18 cellular contexts compared by ENCODE assay signal in the genomic region with DNA sequence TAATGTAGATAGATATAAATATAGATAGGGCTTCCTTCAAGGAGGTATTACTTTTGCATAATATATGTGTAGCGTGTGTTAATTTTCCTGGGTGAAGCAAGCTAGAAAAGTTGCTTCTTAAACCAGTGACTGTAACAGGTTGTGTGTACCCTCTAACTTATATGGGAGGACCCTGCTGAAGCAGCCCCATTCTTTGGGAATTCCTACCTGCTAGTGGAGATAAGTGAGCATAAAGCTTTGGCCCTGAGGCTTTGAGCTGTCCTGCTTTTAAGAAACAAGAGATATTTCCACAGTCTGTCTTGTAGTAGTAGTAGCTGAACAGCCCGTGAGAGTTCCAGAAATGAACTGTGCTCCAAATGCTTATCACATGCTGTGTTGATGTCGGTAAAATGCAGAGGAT. TPM values are rescaled to one million over a fixed set of nuclear protein-coding genes. Genes with fewer than 3 reads are reported as not detected.
A peak's percentile ranks its signal among the peaks of the same experiment; 100 is the strongest.
DNase-seq lines count a peak whose midpoint lies in the region; ATAC-seq and TF ChIP-seq lines count a peak whose summit lies in the region.
"Had no signal": no experiment of that assay in that cellular context is flagged by ENCODE, and none has a peak within 500 bp of the region (broad histone marks: within the 10 kb centered on the region; RNA-seq: fewer than 3 reads in every experiment).

No MANE protein-coding gene starts in this region.

- no peak overlapping the region for H3K4ac ChIP-seq in H9 (ENCODE audit: low read depth, low read length)

- H3K4me1 Mint-ChIP-seq in H9, result peaks cover 68 to 69% of the 10 kb centered on the region in 2 experiments
- peaks cover 75% of the 10 kb centered on the region for H3K4me1 Mint-ChIP-seq in WTC11
- H3K4me1 Mint-ChIP-seq in endodermal cell, result peaks cover 52% of the 10 kb centered on the region
- peaks cover 71% of the 10 kb centered on the region for H3K4me1 Mint-ChIP-seq in neural progenitor cell

- H3K79me1 ChIP-seq in H9 (ENCODE audit: insufficient read depth, low read depth, low read length, poor library complexity, severe bottlenecking), result peaks cover 1% of the 10 kb centered on the region

- H3K27ac ChIP-seq in H9 (ENCODE audit: insufficient read length, low read depth, low read length) (no peak overlapping the region), endodermal cell (ENCODE audit: low read depth, low read length) (peak overlapping the region; percentile 25), neural progenitor cell (no peak overlapping the region)

- H3K4me3 ChIP-seq in endodermal cell (ENCODE audit: low read length) (no peak overlapping the region), neural progenitor cell (no peak overlapping the region)
- H3K4me3 ChIP-seq: GM12878 had no signal

- no peaks in the 10 kb centered on the region for H3K9me3 Mint-ChIP-seq in H9
- no peaks in the 10 kb centered on the region for H3K9me3 Mint-ChIP-seq in WTC11
- no peaks in the 10 kb centered on the region for H3K9me3 Mint-ChIP-seq in endodermal cell
- no peaks in the 10 kb centered on the region for H3K9me3 Mint-ChIP-seq in neural progenitor cell

- no peak overlapping the region for H2BK15ac ChIP-seq in H9 (ENCODE audit: low read depth, low read length)

- H3K4me1 ChIP-seq in H9 (ENCODE audit: insufficient read depth, low read length) (peaks cover 21% of the 10 kb centered on the region; the same call in 1 of the 2 replicates), endodermal cell (ENCODE audit: control insufficient read depth, insufficient read depth, low read length) (peaks cover 23% of the 10 kb centered on the region), neural progenitor cell (peaks cover 63% of the 10 kb centered on the region)
- H3K4me1 ChIP-seq: BE2C had no signal

- no peak overlapping the region for H2BK12ac ChIP-seq in H9 (ENCODE audit: insufficient read length, low read depth, low read length)

- no peak overlapping the region for H2AFZ ChIP-seq in H9 (ENCODE audit: low read length)
- H2AFZ ChIP-seq in neural progenitor cell (replicated peaks), result no peak overlapping the region

- no peak overlapping the region for H3K23ac ChIP-seq in H9 (ENCODE audit: insufficient read length, low read depth, low read length)

- peaks cover 3 to 12% (median 9%) of the 10 kb centered on the region in 3 experiments; a peak in 5 of 7 replicates for H3K36me3 Mint-ChIP-seq in H9 (ENCODE audit: insufficient read depth in 1 of 3, low read depth in 3 of 3)
- H3K36me3 Mint-ChIP-seq in WTC11, result peaks cover 4% of the 10 kb centered on the region
- H3K36me3 Mint-ChIP-seq in endodermal cell (ENCODE audit: low read depth), result no peaks in the 10 kb centered on the region
- peaks cover 46% of the 10 kb centered on the region for H3K36me3 Mint-ChIP-seq in neural progenitor cell

- no peak overlapping the region for H2BK20ac ChIP-seq in H9 (ENCODE audit: low read depth, low read length, poor library complexity, severe bottlenecking)

- H3T11ph ChIP-seq in H9 (ENCODE audit: low read length), result no peak overlapping the region

- no peaks in the 10 kb centered on the region for H3K36me3 ChIP-seq in endodermal cell (ENCODE audit: control insufficient read depth, insufficient read depth, low read length)
- no peaks in the 10 kb centered on the region for H3K36me3 ChIP-seq in neural progenitor cell
- H3K36me3 ChIP-seq: BE2C had no signal

- H3K27me3 Mint-ChIP-seq in H9 (ENCODE audit: low read depth), result no peaks in the 10 kb centered on the region
- no peaks in the 10 kb centered on the region for H3K27me3 Mint-ChIP-seq in WTC11 (ENCODE audit: low read depth)
- H3K27me3 Mint-ChIP-seq in endodermal cell (ENCODE audit: insufficient read depth), result peaks cover 3% of the 10 kb centered on the region
- H3K27me3 Mint-ChIP-seq in neural progenitor cell (ENCODE audit: insufficient read depth, low read depth), result peaks cover 2% of the 10 kb centered on the region

- H4K20me1 ChIP-seq in H9 (ENCODE audit: control insufficient read depth, insufficient read depth, insufficient read length), result no peaks in the 10 kb centered on the region
- H4K20me1 ChIP-seq in neural progenitor cell (ENCODE audit: low read depth), result peaks cover 7% of the 10 kb centered on the region

- H3K9ac ChIP-seq in H9 (ENCODE audit: extremely low read depth, insufficient read length, low read length) (no peak overlapping the region), endodermal cell (ENCODE audit: extremely low read depth, low read length, poor library complexity, severe bottlenecking) (no peak overlapping the region), neural progenitor cell (no peak overlapping the region)

- H4K5ac ChIP-seq in H9 (ENCODE audit: insufficient read length, low read depth, low read length), result no peak overlapping the region

- peak; percentile 58; the same call in 1 of the 2 replicates for ATAC-seq in WTC11
- no peak for ATAC-seq in HG03442 (IDR thresholded peaks at IDR 0.05; ENCODE audit: unreplicated experiment)
- ATAC-seq: GM12878, HCT116, Right ventricle myocardium inferior had no signal

- H3K4me2 ChIP-seq in H9 (ENCODE audit: insufficient read depth, insufficient read length, low read length) (no peak overlapping the region), neural progenitor cell (peak overlapping the region; percentile 47)

- no peaks in the 10 kb centered on the region for H3K9me3 ChIP-seq in H9 (ENCODE audit: control insufficient read depth, low read depth, low read length)
- H3K9me3 ChIP-seq in endodermal cell (ENCODE audit: control insufficient read depth, low read length), result no peaks in the 10 kb centered on the region
- H3K9me3 ChIP-seq in neural progenitor cell (ENCODE audit: low read depth), result no peaks in the 10 kb centered on the region
- H3K9me3 ChIP-seq: BE2C had no signal

- TF ChIP-seq CTCF in H9 (conservative IDR thresholded peaks at IDR 0.05), result no peak
- TF ChIP-seq CTCF in WTC11 (IDR thresholded peaks at IDR 0.05), result no peak
- no peak for TF ChIP-seq CTCF in endodermal cell (conservative IDR thresholded peaks at IDR 0.05)
- no peak for TF ChIP-seq CTCF in neural progenitor cell (IDR thresholded peaks at IDR 0.05)

- peak overlapping the region; percentile 1 for H2BK120ac ChIP-seq in H9 (ENCODE audit: low read depth, low read length, poor library complexity, severe bottlenecking)

- H3K79me2 ChIP-seq in H9 (ENCODE audit: insufficient read depth, low read length) (peaks cover 58% of the 10 kb centered on the region), neural progenitor cell (ENCODE audit: low read depth) (peaks cover 99% of the 10 kb centered on the region)

- no peak overlapping the region; a peak in 1 of 7 replicates for H3K27ac Mint-ChIP-seq in H9
- H3K27ac Mint-ChIP-seq in WTC11, result peak overlapping the region; percentile 8; the same call in 1 of the 2 replicates
- no peak overlapping the region for H3K27ac Mint-ChIP-seq in endodermal cell
- H3K27ac Mint-ChIP-seq in neural progenitor cell, result peak overlapping the region; percentile 90

- no peak overlapping the region for H4K91ac ChIP-seq in H9 (ENCODE audit: insufficient read length, low read depth, low read length)

- H4K8ac ChIP-seq in H9 (replicated peaks; ENCODE audit: insufficient read length, low read depth, low read length), result no peak overlapping the region

- H3K4me3 Mint-ChIP-seq in H9 (no peak overlapping the region), WTC11 (peak overlapping the region; percentile 6; the same call in 1 of the 2 replicates), endodermal cell (no peak overlapping the region), neural progenitor cell (peak overlapping the region; percentile 96)

- no CpG with 5 or more reads among the region's 3 CpGs for WGBS in H9 (ENCODE audit: extremely low coverage, insufficient read length, low lambda C conversion rate)
- 84 to 87% methylated on average over 2 to 3 of the region's 3 CpGs for WGBS in endodermal cell (ENCODE audit: insufficient coverage in 1 of 2, insufficient read length in 1 of 2), 2 experiments

- POLR2A ChIA-PET in WTC11 (lab: Charles Lee), result no interaction called here

- no peak for DNase-seq in H9
- no peak for DNase-seq in WTC11 (ENCODE audit: low spot score)
- DNase-seq in endodermal cell, result no peak
- DNase-seq in neural progenitor cell (ENCODE audit: low spot score), result no peak
- no peak for DNase-seq in RKO (ENCODE audit: low spot score)
- DNase-seq in SHP77 treated with DMSO at 0.1 percent for 48 hours (lab: John Stamatoyannopoulos, UW), result no peak
- DNase-seq: BE2C, Kasumi-1, NCI-H1417, NCI-H524 treated with DMSO at 0.1 percent for 48 hours, OCI-M1 had no signal

- CTCF ChIA-PET in WTC11 (lab: Charles Lee), result no interaction called here

- H3K23me2 ChIP-seq in H9 (ENCODE audit: insufficient read length, low read depth, low read length, poor library complexity, severe bottlenecking), result no peaks in the 10 kb centered on the region

- no peak overlapping the region; the same call in 1 of the 2 replicates for H3K14ac ChIP-seq in H9 (ENCODE audit: insufficient read depth, low read length)

- no peak overlapping the region for H2AK5ac ChIP-seq in H9 (ENCODE audit: insufficient read length, low read length)

- no peak overlapping the region for H3K56ac ChIP-seq in H9 (ENCODE audit: insufficient read length, low read depth, low read length)

- no peak overlapping the region for H3K18ac ChIP-seq in H9 (ENCODE audit: insufficient read length, low read depth, low read length)

- peaks cover 5% of the 10 kb centered on the region for H3F3A ChIP-seq in neural progenitor cell (ENCODE audit: low read depth)

- H2BK5ac ChIP-seq in H9 (ENCODE audit: insufficient read length, low read length), result no peak overlapping the region

- no peaks in the 10 kb centered on the region for H3K27me3 ChIP-seq in H9 (ENCODE audit: insufficient read depth, low read length)
- H3K27me3 ChIP-seq in endodermal cell (ENCODE audit: control insufficient read depth, insufficient read depth, low read length, poor library complexity, severe bottlenecking), result no peaks in the 10 kb centered on the region
- no peaks in the 10 kb centered on the region for H3K27me3 ChIP-seq in neural progenitor cell
- H3K27me3 ChIP-seq: BE2C had no signal

TF ChIP-seq in WTC11, 78 proteins besides CTCF, POLR2A, EP300 and RAD21 (continues in another document):
- no peak for TF ChIP-seq TEAD1 (CRISPR knock-in tag; IDR thresholded peaks at IDR 0.05)
- no peak for TF ChIP-seq MYBL2 (CRISPR knock-in tag; IDR thresholded peaks at IDR 0.05)
- TF ChIP-seq, protein P1, sequence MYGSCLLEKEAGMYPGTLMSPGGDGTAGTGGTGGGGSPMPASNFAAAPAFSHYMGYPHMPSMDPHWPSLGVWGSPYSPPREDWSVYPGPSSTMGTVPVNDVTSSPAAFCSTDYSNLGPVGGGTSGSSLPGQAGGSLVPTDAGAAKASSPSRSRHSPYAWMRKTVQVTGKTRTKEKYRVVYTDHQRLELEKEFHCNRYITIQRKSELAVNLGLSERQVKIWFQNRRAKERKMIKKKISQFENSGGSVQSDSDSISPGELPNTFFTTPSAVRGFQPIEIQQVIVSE (CRISPR knock-in tag; IDR thresholded peaks at IDR 0.05; ENCODE audit: borderline replicate concordance), result no peak
- TF ChIP-seq ZNF317 (CRISPR knock-in tag; IDR thresholded peaks at IDR 0.05; ENCODE audit: borderline replicate concordance, low read depth), result no peak
- no peak for TF ChIP-seq RELA (CRISPR knock-in tag; IDR thresholded peaks at IDR 0.05; ENCODE audit: borderline replicate concordance)

RNA-seq across cellular contexts. Expression of a gene that starts 8.6 kb away (rescaled TPM):
- total RNA-seq in H9 (2021), result 45.8 and 57.5 TPM in 2 replicates
- total RNA-seq in WTC11 (2021), result 50.8 to 55.0 TPM (median 54.2 TPM) in 3 replicates
- 10 to 100 TPM; 12.7 to 19.0 TPM for total RNA-seq in endodermal cell
- 113 TPM for polyA plus RNA-seq in endodermal cell (2013, experiment 1 of 2)
- polyA plus RNA-seq in endodermal cell (2013, experiment 2 of 2), result 99.4 TPM
- total RNA-seq in neural progenitor cell (ENCODE audit: low replicate concordance), result 110 and 170 TPM in 2 replicates
- total RNA-seq: A673, MCF 10A, SK-MEL-5 had no signal

Comparison
In these comparisons a context has a peak if more than half of its experiments do, and no peak if none do; other contexts are left out.
1. H3K27ac Mint-ChIP-seq: peak in WTC11 (single experiment) and neural progenitor cell (single experiment); none in H9 (0 of 3) and endodermal cell (single experiment).
2. H3K4me3 Mint-ChIP-seq: peak in WTC11 (single experiment) and neural progenitor cell (single experiment); none in H9 (0 of 2) and endodermal cell (single experiment).